8 cellular contexts compared by ENCODE assay signal in genomic region chr1:246567258-246568235, GRCh38. TPM values are rescaled to one million over a fixed set of nuclear protein-coding genes. Genes with fewer than 3 reads are reported as not detected.
DNase-seq lines count a peak whose midpoint lies in the region; ATAC-seq and TF ChIP-seq lines count a peak whose summit lies in the region.

No MANE protein-coding gene starts in this region.

- peak overlapping the region; percentile 97 for H3K27ac Mint-ChIP-seq in activated CD8-positive, alpha-beta T cell treated with anti-CD3 and anti-CD28 coated beads, Interleukin-2, amount 10 ng/mL, durations not matched to agents 7 days and 5 days

- peaks cover 98% of the 10 kb centered on the region for H3K79me2 ChIP-seq in DOHH2 (ENCODE audit: control insufficient read depth, low read length)
- peaks cover 78% of the 10 kb centered on the region for H3K79me2 ChIP-seq in KMS-11 (ENCODE audit: insufficient read depth, low read depth)

- H3K27me3 ChIP-seq in DOHH2 (ENCODE audit: control insufficient read depth, low read length), result no peaks in the 10 kb centered on the region
- no peaks in the 10 kb centered on the region for H3K27me3 ChIP-seq in KMS-11 (ENCODE audit: insufficient read depth, low read depth)
- H3K27me3 ChIP-seq in right cardiac atrium (ENCODE audit: control insufficient read depth, insufficient read depth), result no peaks in the 10 kb centered on the region
- no peaks in the 10 kb centered on the region for H3K27me3 ChIP-seq in skeletal muscle tissue (ENCODE audit: control insufficient read depth in 3 of 3, insufficient read depth in 3 of 3, low read length in 3 of 3)

- no peaks in the 10 kb centered on the region for H3K9me2 ChIP-seq in DOHH2 (replicated peaks; ENCODE audit: control insufficient read depth, low read length)

- H4K20me1 ChIP-seq in DOHH2 (ENCODE audit: control insufficient read depth, insufficient read depth, low read depth, low read length) (peaks cover 6% of the 10 kb centered on the region; the same call in 1 of the 2 replicates), KMS-11 (ENCODE audit: insufficient read depth) (no peaks in the 10 kb centered on the region)

- peaks cover 21% of the 10 kb centered on the region for H3K36me3 Mint-ChIP-seq in activated CD8-positive, alpha-beta T cell treated with anti-CD3 and anti-CD28 coated beads, Interleukin-2, amount 10 ng/mL, durations not matched to agents 7 days and 5 days (ENCODE audit: low read depth)

- H3K4me2 ChIP-seq in DOHH2 (ENCODE audit: low read length), result peak overlapping the region; percentile 99
- H3K4me2 ChIP-seq in KMS-11, result peak overlapping the region; percentile 66

- intact Hi-C loops in right cardiac atrium (cut with DNase I), result loop anchor here in 1 of 4 donors (5.0 kb wide), 1 partner anchor 75 kb away; no protein-coding TSS in a partner anchor

- H3K9me3 Mint-ChIP-seq in activated CD8-positive, alpha-beta T cell treated with anti-CD3 and anti-CD28 coated beads, Interleukin-2, amount 10 ng/mL, durations not matched to agents 7 days and 5 days (ENCODE audit: insufficient read depth), result no peaks in the 10 kb centered on the region

- H3K4me1 Mint-ChIP-seq in activated CD8-positive, alpha-beta T cell treated with anti-CD3 and anti-CD28 coated beads, Interleukin-2, amount 10 ng/mL, durations not matched to agents 7 days and 5 days (ENCODE audit: low read depth), result peaks cover 61% of the 10 kb centered on the region

- H3K4me3 ChIP-seq in DOHH2 (ENCODE audit: low read length) (peak overlapping the region; percentile 91), KMS-11 (IDR thresholded peaks at IDR 0.05; ENCODE audit: insufficient read depth, low read depth, low read length) (peak overlapping the region; percentile 94), right cardiac atrium (ENCODE audit: low read length) (peak overlapping the region; percentile 69), skeletal muscle tissue (ENCODE audit: low read length in 3 of 3) (peak overlapping the region; percentile 76 to 97 (median 96))

- peaks cover 25% of the 10 kb centered on the region for H3F3A ChIP-seq in DOHH2 (ENCODE audit: control insufficient read depth, insufficient read depth)

- H2AFZ ChIP-seq in KMS-11 (ENCODE audit: low read depth), result peak overlapping the region; percentile 75

- H3K36me3 ChIP-seq in DOHH2 (ENCODE audit: control insufficient read depth, low read length), result peaks cover 61% of the 10 kb centered on the region
- peaks cover 3% of the 10 kb centered on the region; the same call in 1 of the 2 replicates for H3K36me3 ChIP-seq in KMS-11 (ENCODE audit: insufficient read depth)
- H3K36me3 ChIP-seq in skeletal muscle tissue (ENCODE audit: control insufficient read depth in 3 of 3, insufficient read depth in 3 of 3, low read length in 3 of 3), result peaks cover 0 to 7% (median 5%) of the 10 kb centered on the region in 3 donors

- H3K4me1 ChIP-seq in DOHH2 (ENCODE audit: control insufficient read depth, low read length) (peaks cover 66% of the 10 kb centered on the region), KMS-11 (ENCODE audit: low read depth, poor library complexity, severe bottlenecking) (peaks cover 20% of the 10 kb centered on the region), right cardiac atrium (ENCODE audit: control insufficient read depth, insufficient read depth, low read length) (no peaks in the 10 kb centered on the region), skeletal muscle tissue (ENCODE audit: control insufficient read depth in 3 of 3, insufficient read depth in 3 of 3, low read length in 3 of 3) (peaks cover 25 to 33% (median 32%) of the 10 kb centered on the region in 3 donors)

- H3K27me3 Mint-ChIP-seq in activated CD8-positive, alpha-beta T cell treated with anti-CD3 and anti-CD28 coated beads, Interleukin-2, amount 10 ng/mL, durations not matched to agents 7 days and 5 days (ENCODE audit: low read depth), result no peaks in the 10 kb centered on the region

- POLR2A ChIA-PET in activated CD8-positive, alpha-beta T cell treated with anti-CD3 and anti-CD28 coated beads, Interleukin-2, amount 10 ng/mL, durations not matched to agents 7 days and 5 days (lab: Charles Lee), result interaction anchor here (0.6 to 2.0 kb wide), 8 partner anchors 9 to 1733 kb away, joined by 3 to 7 read pairs (median 4); partner anchors contain the start of gene SCCPDH

- ATAC-seq in activated CD8-positive, alpha-beta T cell treated with anti-CD3 and anti-CD28 coated beads, Interleukin-2, amount 10 ng/mL, durations not matched to agents 7 days and 5 days, result no peak
- ATAC-seq in right cardiac atrium, result no peak
- ATAC-seq in GM21786 (IDR thresholded peaks at IDR 0.05; ENCODE audit: unreplicated experiment), result no peak

- DNase-seq in activated CD8-positive, alpha-beta T cell treated with anti-CD3 and anti-CD28 coated beads, Interleukin-2, amount 10 ng/mL, durations not matched to agents 7 days and 5 days, result no peak
- no peak for DNase-seq in right cardiac atrium
- no peak for DNase-seq in mucosa of gallbladder (ENCODE audit: low spot score)
- no peak for DNase-seq in activated CD4-positive, alpha-beta T cell treated with anti-CD3 and anti-CD28 coated beads, Interleukin-2, amount 50 U/mL, for 1 hour

- CTCF ChIA-PET in activated CD8-positive, alpha-beta T cell treated with anti-CD3 and anti-CD28 coated beads, Interleukin-2, amount 10 ng/mL, durations not matched to agents 7 days and 5 days (lab: Charles Lee), result interaction anchor here (0.7 to 2.9 kb wide), 3 partner anchors 61 to 82 kb away, joined by 3 to 7 read pairs (median 5); partner anchors contain the start of gene SMYD3

- WGBS in right cardiac atrium, result 15% methylated on average over 13 of the region's 13 CpGs

- H3K9ac ChIP-seq in KMS-11, result peak overlapping the region; percentile 65
- H3K9ac ChIP-seq in skeletal muscle tissue (ENCODE audit: low read depth in 1 of 3, low read length in 3 of 3), result peak overlapping the region; percentile 94 to 98 (median 96)

- H3K9me3 ChIP-seq in DOHH2 (ENCODE audit: control insufficient read depth, insufficient read depth, low read length), result no peaks in the 10 kb centered on the region
- H3K9me3 ChIP-seq in right cardiac atrium (ENCODE audit: control insufficient read depth, low read length), result no peaks in the 10 kb centered on the region
- H3K9me3 ChIP-seq in skeletal muscle tissue (ENCODE audit: control insufficient read depth in 3 of 3, low read length in 3 of 3), result no peaks in the 10 kb centered on the region

- peak overlapping the region; percentile 91 for H3K27ac ChIP-seq in DOHH2 (ENCODE audit: low read depth, low read length)
- peak overlapping the region; percentile 64 for H3K27ac ChIP-seq in KMS-11
- H3K27ac ChIP-seq in right cardiac atrium (ENCODE audit: low read length), result no peak overlapping the region
- peak overlapping the region; percentile 95 for H3K27ac ChIP-seq in skeletal muscle tissue (ENCODE audit: low read depth, low read length)

- no peak for TF ChIP-seq CTCF in DOHH2 (IDR thresholded peaks at IDR 0.05; ENCODE audit: low read depth, low read length, poor library complexity, severe bottlenecking)
- no peak for TF ChIP-seq CTCF in KMS-11 (conservative IDR thresholded peaks at IDR 0.05; ENCODE audit: low read depth, low read length)

- peak overlapping the region; percentile 97 for H3K4me3 Mint-ChIP-seq in activated CD8-positive, alpha-beta T cell treated with anti-CD3 and anti-CD28 coated beads, Interleukin-2, amount 10 ng/mL, durations not matched to agents 7 days and 5 days

RNA-seq across cellular contexts. Expression of gene CNST, which starts 1.3 kb away (rescaled TPM):
- 10 to 100 TPM; 26.9 to 30.4 TPM for total RNA-seq in activated CD8-positive, alpha-beta T cell treated with anti-CD3 and anti-CD28 coated beads, Interleukin-2, amount 10 ng/mL, durations not matched to agents 7 days and 5 days
- total RNA-seq in right cardiac atrium (10 to 100 TPM; 18.6 to 32.6 (median 21.4) TPM), skeletal muscle tissue (15.1 TPM), mucosa of gallbladder (29.6 TPM)
- polyA plus RNA-seq in right cardiac atrium, result 7.3 TPM

RNA-seq across cellular contexts. Expression of gene TFB2M, which starts 1.5 kb away (rescaled TPM):
- 10 to 100 TPM; 10.4 to 12.3 TPM for total RNA-seq in activated CD8-positive, alpha-beta T cell treated with anti-CD3 and anti-CD28 coated beads, Interleukin-2, amount 10 ng/mL, durations not matched to agents 7 days and 5 days
- total RNA-seq in right cardiac atrium (10 to 100 TPM in 3 of 4 donors, 1 to 10 TPM in 1; 9.9 to 13.6 (median 10.5) TPM), skeletal muscle tissue (21.4 TPM), mucosa of gallbladder (10.5 TPM)
- 11.5 TPM for polyA plus RNA-seq in right cardiac atrium
